In the genomic region with DNA sequence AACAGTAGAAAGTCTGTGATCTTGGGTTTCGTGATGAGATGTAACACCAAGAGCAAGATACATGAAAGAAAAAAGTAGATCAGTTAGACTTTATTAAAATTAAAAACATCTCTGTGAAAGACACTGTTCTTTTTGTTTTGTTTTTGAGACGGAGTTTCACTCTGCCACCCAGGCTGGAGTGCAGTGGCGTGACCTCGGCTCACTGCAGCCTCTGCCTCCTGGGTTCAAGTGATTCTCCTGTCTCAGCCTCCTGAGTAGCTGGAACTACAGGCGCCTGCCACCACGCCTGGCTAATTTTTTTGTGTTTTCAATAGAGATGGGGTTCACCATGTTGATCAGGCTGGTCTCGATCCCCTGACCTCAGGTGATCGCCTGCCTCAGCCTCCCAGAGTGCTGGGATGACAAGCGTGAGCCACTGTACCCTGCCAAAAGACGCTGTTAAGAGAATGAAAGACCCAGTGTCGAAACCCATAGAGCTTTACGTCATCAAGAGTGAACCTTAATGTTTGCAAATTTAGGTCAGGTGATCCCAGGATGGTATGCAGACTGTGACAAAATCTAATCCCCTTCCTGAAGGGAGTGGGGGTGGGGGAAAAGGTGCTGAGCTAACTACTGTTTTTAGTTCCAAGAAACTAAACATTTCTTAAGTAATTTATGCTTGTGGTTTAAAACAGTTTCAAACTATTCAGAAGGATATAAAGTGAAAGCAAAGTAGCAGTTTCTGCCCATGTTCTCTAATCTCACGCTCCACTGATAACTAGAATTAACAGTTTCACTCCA, we compare ENCODE assay signal across 2 cellular contexts.
TF ChIP-seq lines count a peak whose summit lies in the region.

No MANE protein-coding gene starts in this region.

TF ChIP-seq in GM12891, 5 proteins besides CTCF, POLR2A, EP300 and RAD21:
- TF ChIP-seq TAF1 (IDR thresholded peaks at IDR 0.05; ENCODE audit: low read depth, low read length), result no peak
- TF ChIP-seq POLR2AphosphoS5 (IDR thresholded peaks at IDR 0.05; ENCODE audit: low read depth, low read length), result no peak
- no peak for TF ChIP-seq PAX5 (IDR thresholded peaks at IDR 0.05; ENCODE audit: insufficient read depth, low read length, severe bottlenecking)
- no peak for TF ChIP-seq SPI1 (IDR thresholded peaks at IDR 0.05; ENCODE audit: low read depth, low read length)
- 0 out of 2 replicates have a peak, but pooled peaks have one; percentile 60 for TF ChIP-seq POU2F2 (IDR thresholded peaks at IDR 0.05; ENCODE audit: low read depth, low read length)

TF ChIP-seq in K562, 482 proteins besides CTCF, POLR2A, EP300 and RAD21:
- TF ChIP-seq RBM17 (IDR thresholded peaks at IDR 0.05; ENCODE audit: borderline replicate concordance, low read depth, low read length) (no peak), MEIS2 (IDR thresholded peaks at IDR 0.05; ENCODE audit: partially characterized antibody) (peak; percentile 17), ATF7 (IDR thresholded peaks at IDR 0.05) (0 out of 2 replicates have a peak, but pooled peaks have one; percentile 17), ZFX (CRISPR knock-in tag; IDR thresholded peaks at IDR 0.05) (no peak), ZNF165 (CRISPR knock-in tag; IDR thresholded peaks at IDR 0.05; ENCODE audit: borderline replicate concordance) (no peak)
- TF ChIP-seq, protein P1, sequence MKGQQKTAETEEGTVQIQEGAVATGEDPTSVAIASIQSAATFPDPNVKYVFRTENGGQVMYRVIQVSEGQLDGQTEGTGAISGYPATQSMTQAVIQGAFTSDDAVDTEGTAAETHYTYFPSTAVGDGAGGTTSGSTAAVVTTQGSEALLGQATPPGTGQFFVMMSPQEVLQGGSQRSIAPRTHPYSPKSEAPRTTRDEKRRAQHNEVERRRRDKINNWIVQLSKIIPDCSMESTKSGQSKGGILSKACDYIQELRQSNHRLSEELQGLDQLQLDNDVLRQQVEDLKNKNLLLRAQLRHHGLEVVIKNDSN (CRISPR knock-in tag; IDR thresholded peaks at IDR 0.05), result 0 out of 2 replicates have a peak, but pooled peaks have one; percentile 35
- TF ChIP-seq, protein P2, sequence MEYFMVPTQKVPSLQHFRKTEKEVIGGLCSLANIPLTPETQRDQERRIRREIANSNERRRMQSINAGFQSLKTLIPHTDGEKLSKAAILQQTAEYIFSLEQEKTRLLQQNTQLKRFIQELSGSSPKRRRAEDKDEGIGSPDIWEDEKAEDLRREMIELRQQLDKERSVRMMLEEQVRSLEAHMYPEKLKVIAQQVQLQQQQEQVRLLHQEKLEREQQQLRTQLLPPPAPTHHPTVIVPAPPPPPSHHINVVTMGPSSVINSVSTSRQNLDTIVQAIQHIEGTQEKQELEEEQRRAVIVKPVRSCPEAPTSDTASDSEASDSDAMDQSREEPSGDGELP (CRISPR knock-in tag; IDR thresholded peaks at IDR 0.05; ENCODE audit: borderline replicate concordance), result no peak
